ENCODE assay signal across 28 cellular contexts in genomic region chr16:11142951-11143740, GRCh38.
DNase-seq lines count a peak whose midpoint lies in the region; ATAC-seq and TF ChIP-seq lines count a peak whose summit lies in the region.
"Had no signal": no experiment of that assay in that cellular context is flagged by ENCODE, and none has a peak within 500 bp of the region (broad histone marks: within the 10 kb centered on the region; RNA-seq: fewer than 3 reads in every experiment).

No MANE protein-coding gene starts in this region.

- peak overlapping the region; percentile 47 for H3K27ac Mint-ChIP-seq in activated naive CD8-positive, alpha-beta T cell treated with anti-CD3 and anti-CD28 coated beads, Interleukin-2, amount 10 ng/mL, durations not matched to agents 7 days and 5 days
- no peak overlapping the region for H3K27ac Mint-ChIP-seq in activated naive CD8-positive, alpha-beta T cell treated with anti-CD3 and anti-CD28 coated beads, Interleukin-2, amount 50 U/mL, for 24 hours
- no peak overlapping the region for H3K27ac Mint-ChIP-seq in CD4-positive, alpha-beta memory T cell
- H3K27ac Mint-ChIP-seq: activated CD8-positive, alpha-beta memory T cell treated with anti-CD3 and anti-CD28 coated beads, Interleukin-2, amount 10 ng/mL, durations not matched to agents 7 days and 5 days; effector memory CD8-positive, alpha-beta T cell; HFFc6 had no signal

- no peak overlapping the region for H3K4me3 ChIP-seq in WERI-Rb-1 (ENCODE audit: low read depth, low read length)
- no peak overlapping the region for H3K4me3 ChIP-seq in adrenal gland
- no peak overlapping the region for H3K4me3 ChIP-seq in CD4-positive, alpha-beta memory T cell (ENCODE audit: low read length in 2 of 2)
- H3K4me3 ChIP-seq: GM23248, lower lobe of right lung, SK-N-MC, tibial artery had no signal

- H3K27me3 Mint-ChIP-seq in activated naive CD8-positive, alpha-beta T cell treated with anti-CD3 and anti-CD28 coated beads, Interleukin-2, amount 10 ng/mL, durations not matched to agents 7 days and 5 days: no peaks in the 10 kb centered on the region
- no peaks in the 10 kb centered on the region for H3K27me3 Mint-ChIP-seq in activated naive CD8-positive, alpha-beta T cell treated with anti-CD3 and anti-CD28 coated beads, Interleukin-2, amount 50 U/mL, for 24 hours
- H3K27me3 Mint-ChIP-seq in CD4-positive, alpha-beta memory T cell: no peaks in the 10 kb centered on the region
- H3K27me3 Mint-ChIP-seq: activated CD8-positive, alpha-beta memory T cell treated with anti-CD3 and anti-CD28 coated beads, Interleukin-2, amount 10 ng/mL, durations not matched to agents 7 days and 5 days; activated naive CD8-positive, alpha-beta T cell; CD4-positive, CD25-positive, alpha-beta regulatory T cell; effector memory CD8-positive, alpha-beta T cell; natural killer cell treated with Interleukin-12 subunit alpha and Interleukin-12 subunit beta and Interleukin-15 and Interleukin-18, amount 100 ng/mL, for 72 hours had no signal

- H3K36me3 ChIP-seq in WERI-Rb-1 (no peaks in the 10 kb centered on the region), adrenal gland (replicated peaks in 1 of 2) (no peaks in the 10 kb centered on the region)
- H3K36me3 ChIP-seq in CD4-positive, alpha-beta memory T cell (ENCODE audit: insufficient read depth, low read length): no peaks in the 10 kb centered on the region
- H3K36me3 ChIP-seq: lower lobe of right lung, tibial artery had no signal

- 93 to 96% (median 95%) methylated on average over 10 to 12 of the region's 12 CpGs for WGBS in adrenal gland, 4 donors

- DNase-seq in NCI-H1694 treated with DMSO at 0.1 percent for 48 hours (lab: John Stamatoyannopoulos, UW) (peak; percentile 17), NCI-H1694 (lab: John Stamatoyannopoulos, UW) (no peak), WERI-Rb-1 (peak; percentile 21), posterior vena cava (ENCODE audit: low spot score) (peak; percentile 59), adrenal gland (no peak)
- DNase-seq in activated naive CD8-positive, alpha-beta T cell treated with anti-CD3 and anti-CD28 coated beads, Interleukin-2, amount 10 ng/mL, durations not matched to agents 7 days and 5 days: no peak
- DNase-seq in activated naive CD8-positive, alpha-beta T cell treated with anti-CD3 and anti-CD28 coated beads, Interleukin-2, amount 50 U/mL, for 24 hours: no peak
- DNase-seq in CD4-positive, alpha-beta memory T cell: no peak
- DNase-seq: activated CD4-positive, alpha-beta T cell treated with anti-CD3 and anti-CD28 coated beads for 48 hours; activated CD8-positive, alpha-beta memory T cell treated with anti-CD3 and anti-CD28 coated beads, Interleukin-2, amount 10 ng/mL, durations not matched to agents 7 days and 5 days; CD4-positive, CD25-positive, alpha-beta regulatory T cell; cortex of kidney; effector memory CD8-positive, alpha-beta T cell; GM23248; head of caudate nucleus; HFFc6; kidney glomerular epithelial cell; lower lobe of right lung; NCI-H2107; NCI-H774; OCI-M1; small intestine; stimulated activated CD4-positive, alpha-beta T cell treated with anti-CD3 and anti-CD28 coated beads, Interleukin-1b, Interleukin-23, amount 100 ng/mL, for 48 hours; stimulated activated CD8-positive, alpha-beta memory T cell treated with anti-CD3 and anti-CD28 coated beads, Interleukin-4, amount 100 ng/mL, for 48 hours had no signal

- TF ChIP-seq POLR2A in adrenal gland (IDR thresholded peaks at IDR 0.05): no peak

- CTCF ChIA-PET in CD4-positive, alpha-beta memory T cell (lab: Charles Lee; ENCODE audit: partially characterized antibody): interaction anchor here (2.0 kb wide), 1 partner anchor 112 kb away, joined by 5 read pairs; the partner anchor contains the start of gene SOCS1

- no peaks in the 10 kb centered on the region for H3K9me3 Mint-ChIP-seq in activated naive CD8-positive, alpha-beta T cell treated with anti-CD3 and anti-CD28 coated beads, Interleukin-2, amount 10 ng/mL, durations not matched to agents 7 days and 5 days
- no peaks in the 10 kb centered on the region for H3K9me3 Mint-ChIP-seq in activated naive CD8-positive, alpha-beta T cell treated with anti-CD3 and anti-CD28 coated beads, Interleukin-2, amount 50 U/mL, for 24 hours
- no peaks in the 10 kb centered on the region for H3K9me3 Mint-ChIP-seq in CD4-positive, alpha-beta memory T cell
- H3K9me3 Mint-ChIP-seq: CD4-positive, CD25-positive, alpha-beta regulatory T cell; effector memory CD8-positive, alpha-beta T cell; HFFc6; natural killer cell treated with Interleukin-12 subunit alpha and Interleukin-12 subunit beta and Interleukin-15 and Interleukin-18, amount 100 ng/mL, for 72 hours had no signal

- peaks cover 0 to 10% of the 10 kb centered on the region in 2 donors for H3K4me1 ChIP-seq in adrenal gland (replicated peaks in 1 of 2)
- H3K4me1 ChIP-seq in CD4-positive, alpha-beta memory T cell (ENCODE audit: insufficient read depth, low read length): peaks cover 24% of the 10 kb centered on the region

- POLR2A ChIA-PET in activated naive CD8-positive, alpha-beta T cell treated with anti-CD3 and anti-CD28 coated beads, Interleukin-2, amount 10 ng/mL, durations not matched to agents 7 days and 5 days (lab: Charles Lee): interaction anchor here (0.6 to 1.9 kb wide), 7 partner anchors 9 to 111 kb away, joined by 3 to 7 read pairs (median 5); no protein-coding TSS in a partner anchor
- POLR2A ChIA-PET in CD4-positive, alpha-beta memory T cell (lab: Charles Lee; ENCODE audit: partially characterized antibody): interaction anchor here (0.9 kb wide), 1 partner anchor 113 kb away, joined by 3 read pairs; the partner anchor contains the start of gene SOCS1

- H3K27me3 ChIP-seq in WERI-Rb-1 (ENCODE audit: insufficient read depth, low read depth, severe bottlenecking): no peaks in the 10 kb centered on the region
- no peaks in the 10 kb centered on the region for H3K27me3 ChIP-seq in adrenal gland
- H3K27me3 ChIP-seq in CD4-positive, alpha-beta memory T cell (ENCODE audit: insufficient read depth, low read length): no peaks in the 10 kb centered on the region
- H3K27me3 ChIP-seq: tibial artery had no signal

- peaks cover 19% of the 10 kb centered on the region for H3K36me3 Mint-ChIP-seq in activated naive CD8-positive, alpha-beta T cell treated with anti-CD3 and anti-CD28 coated beads, Interleukin-2, amount 10 ng/mL, durations not matched to agents 7 days and 5 days
- peaks cover 3% of the 10 kb centered on the region for H3K36me3 Mint-ChIP-seq in activated naive CD8-positive, alpha-beta T cell treated with anti-CD3 and anti-CD28 coated beads, Interleukin-2, amount 50 U/mL, for 24 hours (ENCODE audit: low read depth)
- peaks cover 4 to 5% of the 10 kb centered on the region in 2 donors for H3K36me3 Mint-ChIP-seq in CD4-positive, alpha-beta memory T cell
- H3K36me3 Mint-ChIP-seq: natural killer cell treated with Interleukin-12 subunit alpha and Interleukin-12 subunit beta and Interleukin-15 and Interleukin-18, amount 100 ng/mL, for 72 hours had no signal

- intact Hi-C loops in posterior vena cava (cut with DNase I): loop anchor here in 1 of 2 donors (5.0 kb wide), 1 partner anchor 1041 kb away; no protein-coding TSS in a partner anchor
- intact Hi-C loops in adrenal gland (cut with DNase I): no loop called here
- intact Hi-C loops in CD4-positive, alpha-beta memory T cell (cut with micrococcal nuclease): no loop called here

- no peak for TF ChIP-seq CTCF in WERI-Rb-1 (IDR thresholded peaks at IDR 0.05; ENCODE audit: low read depth, low read length)
- no peak for TF ChIP-seq CTCF in adrenal gland (IDR thresholded peaks at IDR 0.05)

- H3K4me3 Mint-ChIP-seq in activated naive CD8-positive, alpha-beta T cell treated with anti-CD3 and anti-CD28 coated beads, Interleukin-2, amount 10 ng/mL, durations not matched to agents 7 days and 5 days: no peak overlapping the region
- H3K4me3 Mint-ChIP-seq in activated naive CD8-positive, alpha-beta T cell treated with anti-CD3 and anti-CD28 coated beads, Interleukin-2, amount 50 U/mL, for 24 hours: no peak overlapping the region
- H3K4me3 Mint-ChIP-seq in CD4-positive, alpha-beta memory T cell: no peak overlapping the region
- H3K4me3 Mint-ChIP-seq: activated CD8-positive, alpha-beta memory T cell treated with anti-CD3 and anti-CD28 coated beads, Interleukin-2, amount 10 ng/mL, durations not matched to agents 7 days and 5 days; activated naive CD8-positive, alpha-beta T cell; CD4-positive, CD25-positive, alpha-beta regulatory T cell; effector memory CD8-positive, alpha-beta T cell; HFFc6; natural killer cell treated with Interleukin-12 subunit alpha and Interleukin-12 subunit beta and Interleukin-15 and Interleukin-18, amount 100 ng/mL, for 72 hours had no signal

- H3K9me3 ChIP-seq in WERI-Rb-1 (ENCODE audit: severe bottlenecking): no peaks in the 10 kb centered on the region
- no peaks in the 10 kb centered on the region for H3K9me3 ChIP-seq in adrenal gland (replicated peaks in 1 of 3)
- no peaks in the 10 kb centered on the region for H3K9me3 ChIP-seq in CD4-positive, alpha-beta memory T cell (ENCODE audit: control insufficient read depth in 1 of 2, low read length in 2 of 2)
- H3K9me3 ChIP-seq: lower lobe of right lung, tibial artery had no signal

- no peak for ATAC-seq in activated naive CD8-positive, alpha-beta T cell treated with anti-CD3 and anti-CD28 coated beads, Interleukin-2, amount 10 ng/mL, durations not matched to agents 7 days and 5 days (ENCODE audit: low read depth)
- ATAC-seq in activated naive CD8-positive, alpha-beta T cell treated with anti-CD3 and anti-CD28 coated beads, Interleukin-2, amount 50 U/mL, for 24 hours: no peak
- ATAC-seq: activated CD8-positive, alpha-beta memory T cell treated with anti-CD3 and anti-CD28 coated beads, Interleukin-2, amount 10 ng/mL, durations not matched to agents 7 days and 5 days; effector memory CD8-positive, alpha-beta T cell; lower lobe of right lung had no signal

- H3K27ac ChIP-seq in WERI-Rb-1 (no peak overlapping the region), adrenal gland (no peak overlapping the region)
- H3K27ac ChIP-seq in CD4-positive, alpha-beta memory T cell (ENCODE audit: low read depth, low read length): no peak overlapping the region
- H3K27ac ChIP-seq: GM23248, lower lobe of right lung, SK-N-MC, tibial artery had no signal

- peaks cover 65% of the 10 kb centered on the region for H3K4me1 Mint-ChIP-seq in activated naive CD8-positive, alpha-beta T cell treated with anti-CD3 and anti-CD28 coated beads, Interleukin-2, amount 10 ng/mL, durations not matched to agents 7 days and 5 days
- H3K4me1 Mint-ChIP-seq in activated naive CD8-positive, alpha-beta T cell treated with anti-CD3 and anti-CD28 coated beads, Interleukin-2, amount 50 U/mL, for 24 hours: peaks cover 33% of the 10 kb centered on the region
- H3K4me1 Mint-ChIP-seq in CD4-positive, alpha-beta memory T cell: peaks cover 15 to 27% (median 23%) of the 10 kb centered on the region in 4 donors

Comparison
In these comparisons a context has a peak if more than half of its experiments do, and no peak if none do; other contexts are left out.
1. DNase-seq: peak in NCI-H1694 treated with DMSO at 0.1 percent for 48 hours (single experiment), WERI-Rb-1 (single experiment) and posterior vena cava (single experiment); none in NCI-H1694 (single experiment), activated naive CD8-positive, alpha-beta T cell treated with anti-CD3 and anti-CD28 coated beads, Interleukin-2, amount 10 ng/mL, durations not matched to agents 7 days and 5 days (single experiment), activated naive CD8-positive, alpha-beta T cell treated with anti-CD3 and anti-CD28 coated beads, Interleukin-2, amount 50 U/mL, for 24 hours (single experiment), adrenal gland (0 of 7) and CD4-positive, alpha-beta memory T cell (0 of 5).